In genomic region chr7:1885465-1886226, GRCh38 we compare ENCODE assay signal across 14 cellular contexts.
"Had no signal": no experiment of that assay in that cellular context is flagged by ENCODE, and none has a peak within 500 bp of the region (broad histone marks: within the 10 kb centered on the region; RNA-seq: fewer than 3 reads in every experiment).

No MANE protein-coding gene starts in this region.

- H3K27ac ChIP-seq: ascending aorta, colonic mucosa, gastrocnemius medialis had no signal

- H3K27me3 Mint-ChIP-seq: activated CD4-positive, alpha-beta memory T cell treated with anti-CD3 and anti-CD28 coated beads, Interleukin-2, amount 10 ng/mL, durations not matched to agents 7 days and 5 days; activated CD4-positive, alpha-beta T cell treated with anti-CD3 and anti-CD28 coated beads for 36 hours; stimulated activated memory B cell treated with anti-CD40 and anti-IgM and Interleukin-4, amounts not matched to agents 10 μg/mL and 1 μg/mL and 100 μg/mL, for 72 hours; type B pancreatic cell had no signal

- ATAC-seq: activated CD4-positive, alpha-beta T cell treated with anti-CD3 and anti-CD28 coated beads for 36 hours; activated T-cell treated with anti-CD3 and anti-CD28 coated beads, Interleukin-2, amount 50 U/mL, for 72 hours; gastrocnemius medialis; stimulated activated memory B cell treated with anti-CD40 and anti-IgM and Interleukin-4, amounts not matched to agents 10 μg/mL and 1 μg/mL and 100 μg/mL, for 72 hours had no signal

- H3K4me3 ChIP-seq: ascending aorta, colonic mucosa, gastrocnemius medialis had no signal

- H3K36me3 ChIP-seq: colonic mucosa, gastrocnemius medialis had no signal

- H3K9me3 ChIP-seq: ascending aorta, colonic mucosa, gastrocnemius medialis had no signal

- H3K9me3 Mint-ChIP-seq: stimulated activated memory B cell treated with anti-CD40 and anti-IgM and Interleukin-4, amounts not matched to agents 10 μg/mL and 1 μg/mL and 100 μg/mL, for 72 hours; type B pancreatic cell had no signal

- H3K4me3 Mint-ChIP-seq: activated CD4-positive, alpha-beta memory T cell treated with anti-CD3 and anti-CD28 coated beads, Interleukin-2, amount 10 ng/mL, durations not matched to agents 7 days and 5 days; activated CD4-positive, alpha-beta T cell treated with anti-CD3 and anti-CD28 coated beads for 36 hours; activated T-cell treated with anti-CD3 and anti-CD28 coated beads, Interleukin-2, amount 50 U/mL, for 72 hours; stimulated activated memory B cell treated with anti-CD40 and anti-IgM and Interleukin-4, amounts not matched to agents 10 μg/mL and 1 μg/mL and 100 μg/mL, for 72 hours; T-helper 2 cell treated with Interferon-gamma antibody and Interleukin-4, amounts not matched to agents 5 μg/mL and 100 μg/mL, for 36 hours; type B pancreatic cell had no signal

- H3K27me3 ChIP-seq: ascending aorta, colonic mucosa, gastrocnemius medialis had no signal

- FAIRE-seq: small intestine had no signal

- H3K4me1 ChIP-seq: ascending aorta, colonic mucosa had no signal

- H3K27ac Mint-ChIP-seq: activated CD4-positive, alpha-beta memory T cell treated with anti-CD3 and anti-CD28 coated beads, Interleukin-2, amount 10 ng/mL, durations not matched to agents 7 days and 5 days; activated CD4-positive, alpha-beta T cell treated with anti-CD3 and anti-CD28 coated beads for 36 hours; activated T-cell treated with anti-CD3 and anti-CD28 coated beads, Interleukin-2, amount 50 U/mL, for 72 hours; stimulated activated memory B cell treated with anti-CD40 and anti-IgM and Interleukin-4, amounts not matched to agents 10 μg/mL and 1 μg/mL and 100 μg/mL, for 72 hours; type B pancreatic cell had no signal

- DNase-seq: activated CD4-positive, alpha-beta memory T cell treated with anti-CD3 and anti-CD28 coated beads, Interleukin-2, amount 10 ng/mL, durations not matched to agents 7 days and 5 days; activated CD4-positive, alpha-beta T cell treated with anti-CD3 and anti-CD28 coated beads for 36 hours; activated CD8-positive, alpha-beta memory T cell treated with anti-CD3 and anti-CD28 coated beads, Interleukin-2, amount 50 U/mL, for 4 hours; activated gamma-delta T cell treated with Interleukin-2 at 50 U/mL for 16 hours; activated T-cell treated with anti-CD3 and anti-CD28 coated beads, Interleukin-2, amount 50 U/mL, for 72 hours; colonic mucosa; effector CD4-positive, alpha-beta T cell; gastrocnemius medialis; retina; small intestine had no signal
